1 cellular context compared by ENCODE assay signal in the genomic region with DNA sequence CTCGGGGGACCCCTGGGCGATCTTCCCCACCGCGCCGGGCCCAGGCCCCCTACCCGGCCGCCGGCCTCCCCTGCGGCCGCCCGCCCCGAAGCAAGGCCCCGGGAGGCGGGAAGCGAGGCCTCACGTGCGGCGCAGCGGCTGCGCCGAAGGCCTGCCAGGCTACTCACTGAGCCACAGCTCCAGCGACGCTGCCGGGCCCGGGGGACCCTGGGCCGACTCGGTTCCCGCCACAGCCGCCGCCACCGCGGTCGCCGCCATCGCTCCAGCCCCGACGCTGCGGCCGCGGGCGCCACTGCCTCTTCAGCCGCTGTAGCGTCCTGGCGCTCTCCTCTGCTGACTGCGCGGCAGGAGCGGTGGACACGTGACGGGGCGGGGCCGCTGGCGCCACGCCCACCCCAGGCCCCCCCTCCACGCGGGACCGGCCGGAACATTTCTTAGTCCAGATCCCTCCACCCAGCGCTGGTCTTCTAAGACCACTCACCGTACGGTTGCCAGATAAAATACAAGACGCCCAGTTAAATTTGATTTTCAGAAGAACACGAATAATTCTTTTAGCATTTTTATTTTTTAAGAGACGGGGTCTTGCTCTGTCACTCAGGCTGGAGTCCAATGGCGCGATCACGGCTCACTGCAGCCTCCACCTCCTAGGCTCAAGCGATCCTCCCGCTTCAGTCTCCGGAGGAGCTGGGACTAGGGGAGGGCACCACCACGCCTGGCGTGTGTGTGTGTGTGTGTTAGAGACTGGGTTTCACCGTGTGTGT.
TF ChIP-seq lines count a peak whose summit lies in the region.

TSS of gene GGA2 (minus strand) at position 341 of the 761 bp plus-strand sequence. CDS start at position 258, 83 bp downstream.

TF ChIP-seq in HepG2, 621 proteins besides CTCF, POLR2A, EP300 and RAD21 (continued from another document and continues in another):
- TF ChIP-seq THAP9 (CRISPR knock-in tag; IDR thresholded peaks at IDR 0.05; ENCODE audit: borderline replicate concordance) (peak; percentile 60; the same call in 1 of the 2 replicates), ZBTB3 (CRISPR knock-in tag; IDR thresholded peaks at IDR 0.05; ENCODE audit: borderline replicate concordance, low read depth) (peak; percentile 59; the same call in 1 of the 2 replicates), NFE2L1 (CRISPR knock-in tag; IDR thresholded peaks at IDR 0.05; ENCODE audit: borderline replicate concordance) (no peak), PTBP1 (IDR thresholded peaks at IDR 0.05; ENCODE audit: low read depth, low read length, poor library complexity, severe bottlenecking) (no peak), ZSCAN12 (CRISPR knock-in tag; IDR thresholded peaks at IDR 0.05) (peak; percentile 96), ZNF407 (CRISPR knock-in tag; IDR thresholded peaks at IDR 0.05; ENCODE audit: not compliant biosample characterization) (peak; percentile 64), ZNF619 (CRISPR knock-in tag; IDR thresholded peaks at IDR 0.05) (peak; percentile 87), TRIM24 (CRISPR knock-in tag; IDR thresholded peaks at IDR 0.05) (no peak), SALL2 (CRISPR knock-in tag; IDR thresholded peaks at IDR 0.05) (peak; percentile 93), AGO2 (optimal IDR thresholded peaks at IDR 0.05; ENCODE audit: low read depth, low read length) (peak; percentile 99), ZFX (CRISPR knock-in tag; IDR thresholded peaks at IDR 0.05; ENCODE audit: low read depth) (peak; percentile 99), REPIN1 (CRISPR knock-in tag; IDR thresholded peaks at IDR 0.05; ENCODE audit: borderline replicate concordance, low read depth) (peak; percentile 92), SOX5 (CRISPR knock-in tag; IDR thresholded peaks at IDR 0.05; ENCODE audit: borderline replicate concordance) (peak; percentile 60), ZEB1 (IDR thresholded peaks at IDR 0.05; ENCODE audit: insufficient replicate concordance, low read depth) (no peak), ARID3A (IDR thresholded peaks at IDR 0.05; ENCODE audit: low read depth, low read length) (no peak), ZNF510 (CRISPR knock-in tag; IDR thresholded peaks at IDR 0.05; ENCODE audit: low read depth) (peak; percentile 82; the same call in 1 of the 2 replicates), KLF11 (CRISPR knock-in tag; IDR thresholded peaks at IDR 0.05) (no peak)
- TF ChIP-seq, protein P1, sequence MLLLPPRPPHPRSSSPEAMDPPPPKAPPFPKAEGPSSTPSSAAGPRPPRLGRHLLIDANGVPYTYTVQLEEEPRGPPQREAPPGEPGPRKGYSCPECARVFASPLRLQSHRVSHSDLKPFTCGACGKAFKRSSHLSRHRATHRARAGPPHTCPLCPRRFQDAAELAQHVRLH (CRISPR knock-in tag; IDR thresholded peaks at IDR 0.05; ENCODE audit: borderline replicate concordance, low read depth) = peak; percentile 83; the same call in 1 of the 2 replicates
- TF ChIP-seq, protein P2, sequence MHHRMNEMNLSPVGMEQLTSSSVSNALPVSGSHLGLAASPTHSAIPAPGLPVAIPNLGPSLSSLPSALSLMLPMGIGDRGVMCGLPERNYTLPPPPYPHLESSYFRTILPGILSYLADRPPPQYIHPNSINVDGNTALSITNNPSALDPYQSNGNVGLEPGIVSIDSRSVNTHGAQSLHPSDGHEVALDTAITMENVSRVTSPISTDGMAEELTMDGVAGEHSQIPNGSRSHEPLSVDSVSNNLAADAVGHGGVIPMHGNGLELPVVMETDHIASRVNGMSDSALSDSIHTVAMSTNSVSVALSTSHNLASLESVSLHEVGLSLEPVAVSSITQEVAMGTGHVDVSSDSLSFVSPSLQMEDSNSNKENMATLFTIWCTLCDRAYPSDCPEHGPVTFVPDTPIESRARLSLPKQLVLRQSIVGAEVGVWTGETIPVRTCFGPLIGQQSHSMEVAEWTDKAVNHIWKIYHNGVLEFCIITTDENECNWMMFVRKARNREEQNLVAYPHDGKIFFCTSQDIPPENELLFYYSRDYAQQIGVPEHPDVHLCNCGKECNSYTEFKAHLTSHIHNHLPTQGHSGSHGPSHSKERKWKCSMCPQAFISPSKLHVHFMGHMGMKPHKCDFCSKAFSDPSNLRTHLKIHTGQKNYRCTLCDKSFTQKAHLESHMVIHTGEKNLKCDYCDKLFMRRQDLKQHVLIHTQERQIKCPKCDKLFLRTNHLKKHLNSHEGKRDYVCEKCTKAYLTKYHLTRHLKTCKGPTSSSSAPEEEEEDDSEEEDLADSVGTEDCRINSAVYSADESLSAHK (CRISPR knock-in tag; IDR thresholded peaks at IDR 0.05; ENCODE audit: borderline replicate concordance) = no peak
- TF ChIP-seq, protein P3, sequence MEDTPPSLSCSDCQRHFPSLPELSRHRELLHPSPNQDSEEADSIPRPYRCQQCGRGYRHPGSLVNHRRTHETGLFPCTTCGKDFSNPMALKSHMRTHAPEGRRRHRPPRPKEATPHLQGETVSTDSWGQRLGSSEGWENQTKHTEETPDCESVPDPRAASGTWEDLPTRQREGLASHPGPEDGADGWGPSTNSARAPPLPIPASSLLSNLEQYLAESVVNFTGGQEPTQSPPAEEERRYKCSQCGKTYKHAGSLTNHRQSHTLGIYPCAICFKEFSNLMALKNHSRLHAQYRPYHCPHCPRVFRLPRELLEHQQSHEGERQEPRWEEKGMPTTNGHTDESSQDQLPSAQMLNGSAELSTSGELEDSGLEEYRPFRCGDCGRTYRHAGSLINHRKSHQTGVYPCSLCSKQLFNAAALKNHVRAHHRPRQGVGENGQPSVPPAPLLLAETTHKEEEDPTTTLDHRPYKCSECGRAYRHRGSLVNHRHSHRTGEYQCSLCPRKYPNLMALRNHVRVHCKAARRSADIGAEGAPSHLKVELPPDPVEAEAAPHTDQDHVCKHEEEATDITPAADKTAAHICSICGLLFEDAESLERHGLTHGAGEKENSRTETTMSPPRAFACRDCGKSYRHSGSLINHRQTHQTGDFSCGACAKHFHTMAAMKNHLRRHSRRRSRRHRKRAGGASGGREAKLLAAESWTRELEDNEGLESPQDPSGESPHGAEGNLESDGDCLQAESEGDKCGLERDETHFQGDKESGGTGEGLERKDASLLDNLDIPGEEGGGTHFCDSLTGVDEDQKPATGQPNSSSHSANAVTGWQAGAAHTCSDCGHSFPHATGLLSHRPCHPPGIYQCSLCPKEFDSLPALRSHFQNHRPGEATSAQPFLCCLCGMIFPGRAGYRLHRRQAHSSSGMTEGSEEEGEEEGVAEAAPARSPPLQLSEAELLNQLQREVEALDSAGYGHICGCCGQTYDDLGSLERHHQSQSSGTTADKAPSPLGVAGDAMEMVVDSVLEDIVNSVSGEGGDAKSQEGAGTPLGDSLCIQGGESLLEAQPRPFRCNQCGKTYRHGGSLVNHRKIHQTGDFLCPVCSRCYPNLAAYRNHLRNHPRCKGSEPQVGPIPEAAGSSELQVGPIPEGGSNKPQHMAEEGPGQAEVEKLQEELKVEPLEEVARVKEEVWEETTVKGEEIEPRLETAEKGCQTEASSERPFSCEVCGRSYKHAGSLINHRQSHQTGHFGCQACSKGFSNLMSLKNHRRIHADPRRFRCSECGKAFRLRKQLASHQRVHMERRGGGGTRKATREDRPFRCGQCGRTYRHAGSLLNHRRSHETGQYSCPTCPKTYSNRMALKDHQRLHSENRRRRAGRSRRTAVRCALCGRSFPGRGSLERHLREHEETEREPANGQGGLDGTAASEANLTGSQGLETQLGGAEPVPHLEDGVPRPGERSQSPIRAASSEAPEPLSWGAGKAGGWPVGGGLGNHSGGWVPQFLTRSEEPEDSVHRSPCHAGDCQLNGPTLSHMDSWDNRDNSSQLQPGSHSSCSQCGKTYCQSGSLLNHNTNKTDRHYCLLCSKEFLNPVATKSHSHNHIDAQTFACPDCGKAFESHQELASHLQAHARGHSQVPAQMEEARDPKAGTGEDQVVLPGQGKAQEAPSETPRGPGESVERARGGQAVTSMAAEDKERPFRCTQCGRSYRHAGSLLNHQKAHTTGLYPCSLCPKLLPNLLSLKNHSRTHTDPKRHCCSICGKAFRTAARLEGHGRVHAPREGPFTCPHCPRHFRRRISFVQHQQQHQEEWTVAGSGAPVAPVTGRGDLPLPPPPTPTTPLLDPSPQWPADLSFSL (CRISPR knock-in tag; IDR thresholded peaks at IDR 0.05) = no peak; the same call in 1 of the 2 replicates
- TF ChIP-seq, protein P4, sequence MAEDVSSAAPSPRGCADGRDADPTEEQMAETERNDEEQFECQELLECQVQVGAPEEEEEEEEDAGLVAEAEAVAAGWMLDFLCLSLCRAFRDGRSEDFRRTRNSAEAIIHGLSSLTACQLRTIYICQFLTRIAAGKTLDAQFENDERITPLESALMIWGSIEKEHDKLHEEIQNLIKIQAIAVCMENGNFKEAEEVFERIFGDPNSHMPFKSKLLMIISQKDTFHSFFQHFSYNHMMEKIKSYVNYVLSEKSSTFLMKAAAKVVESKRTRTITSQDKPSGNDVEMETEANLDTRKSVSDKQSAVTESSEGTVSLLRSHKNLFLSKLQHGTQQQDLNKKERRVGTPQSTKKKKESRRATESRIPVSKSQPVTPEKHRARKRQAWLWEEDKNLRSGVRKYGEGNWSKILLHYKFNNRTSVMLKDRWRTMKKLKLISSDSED (CRISPR knock-in tag; IDR thresholded peaks at IDR 0.05) = peak; percentile 89
